In the genomic region with DNA sequence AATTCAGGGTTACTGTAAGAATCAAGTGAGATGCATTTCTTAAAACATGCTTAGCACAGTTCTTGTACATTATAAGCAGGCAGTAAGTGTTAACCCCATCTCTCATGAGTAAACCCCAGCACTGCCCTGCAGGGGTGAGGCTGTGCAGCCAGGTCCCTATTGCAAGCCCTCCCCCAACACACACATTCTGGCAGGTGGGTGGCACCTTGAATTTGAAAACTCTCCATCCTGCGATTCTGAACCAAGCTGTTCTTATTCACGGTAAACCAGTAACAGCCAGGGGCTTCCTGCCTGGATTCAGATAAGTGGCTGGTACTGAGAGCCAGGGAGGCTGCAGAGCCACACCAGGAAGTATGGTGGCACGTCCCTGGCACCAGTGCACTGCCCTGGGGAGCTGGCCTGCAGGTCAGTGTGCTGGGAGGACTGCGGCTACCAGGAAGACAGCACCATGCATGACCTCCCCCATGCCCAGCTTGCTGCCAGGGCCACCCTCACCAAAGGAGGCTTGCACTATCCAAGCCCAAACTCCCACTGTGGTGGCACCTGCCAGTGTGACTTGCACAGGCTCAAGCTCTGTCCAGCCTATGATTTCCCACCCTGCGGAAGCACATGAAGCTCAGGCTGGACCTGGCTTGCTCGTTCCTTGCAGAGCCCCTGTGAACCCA, we compare ENCODE assay signal across 13 cellular contexts.
DNase-seq lines count a peak whose midpoint lies in the region; ATAC-seq, FAIRE-seq and TF ChIP-seq lines count a peak whose summit lies in the region.
"Had no signal": no experiment of that assay in that cellular context is flagged by ENCODE, and none has a peak within 500 bp of the region (broad histone marks: within the 10 kb centered on the region; RNA-seq: fewer than 3 reads in every experiment).

No MANE protein-coding gene starts in this region.

- ATAC-seq in activated T-cell treated with anti-CD3 and anti-CD28 coated beads, Interleukin-2, amount 50 U/mL, for 4 hours, result peak; percentile 5 to 25
- no peak for ATAC-seq in central memory CD8-positive, alpha-beta T cell (replicated peaks; ENCODE audit: extremely low read depth, poor library complexity, severe bottlenecking)
- no peak for ATAC-seq in HG02678 (IDR thresholded peaks at IDR 0.05; ENCODE audit: unreplicated experiment)

- peaks cover 78% of the 10 kb centered on the region for H3K4me1 Mint-ChIP-seq in activated T-cell treated with anti-CD3 and anti-CD28 coated beads, Interleukin-2, amount 50 U/mL, for 4 hours (ENCODE audit: low read depth)
- H3K4me1 Mint-ChIP-seq in central memory CD8-positive, alpha-beta T cell, result peaks cover 70% of the 10 kb centered on the region

- peaks cover 26% of the 10 kb centered on the region for H3K36me3 Mint-ChIP-seq in activated T-cell treated with anti-CD3 and anti-CD28 coated beads, Interleukin-2, amount 50 U/mL, for 4 hours (ENCODE audit: insufficient read depth)
- peaks cover 9% of the 10 kb centered on the region for H3K36me3 Mint-ChIP-seq in central memory CD8-positive, alpha-beta T cell (ENCODE audit: insufficient read depth)
- H3K36me3 Mint-ChIP-seq: memory B cell had no signal

- H3K27me3 ChIP-seq in Loucy (ENCODE audit: insufficient read depth, low read length, poor library complexity, severe bottlenecking) (no peaks in the 10 kb centered on the region), stomach smooth muscle (ENCODE audit: control insufficient read depth in 1 of 2, insufficient read depth in 2 of 2, low read length in 2 of 2) (no peaks in the 10 kb centered on the region)

- peak overlapping the region; percentile 89 for H3K4me3 Mint-ChIP-seq in activated T-cell treated with anti-CD3 and anti-CD28 coated beads, Interleukin-2, amount 50 U/mL, for 4 hours
- peak overlapping the region; percentile 85 for H3K4me3 Mint-ChIP-seq in central memory CD8-positive, alpha-beta T cell
- H3K4me3 Mint-ChIP-seq: H9, memory B cell had no signal

- H3K9ac ChIP-seq in Loucy (ENCODE audit: low read depth, low read length, poor library complexity, severe bottlenecking), result peak overlapping the region; percentile 81
- H3K9ac ChIP-seq in stomach smooth muscle (ENCODE audit: low read length in 2 of 2), result no peak overlapping the region

- peak overlapping the region; percentile 82 for H3K4me2 ChIP-seq in Loucy (ENCODE audit: low read depth, low read length, poor library complexity, severe bottlenecking)

- no peaks in the 10 kb centered on the region for H3F3A ChIP-seq in Loucy (ENCODE audit: low read depth)

- no peak; the same call in 1 of the 2 replicates for TF ChIP-seq CTCF in Loucy (conservative IDR thresholded peaks at IDR 0.05; ENCODE audit: low read length)

- no peak overlapping the region for H2AFZ ChIP-seq in Loucy (ENCODE audit: low read length)

- H3K4me3 ChIP-seq in Loucy (ENCODE audit: low read length, poor library complexity, severe bottlenecking), result peak overlapping the region; percentile 73
- H3K4me3 ChIP-seq in stomach smooth muscle (ENCODE audit: low read length in 2 of 2), result no peak overlapping the region

- H3K36me3 ChIP-seq in Loucy (ENCODE audit: insufficient read depth, low read length) (no peaks in the 10 kb centered on the region), stomach smooth muscle (ENCODE audit: control insufficient read depth in 2 of 2, insufficient read depth in 2 of 2, low read length in 2 of 2) (peaks cover 0 to 13% of the 10 kb centered on the region in 2 donors)

- H3K9me3 Mint-ChIP-seq in activated T-cell treated with anti-CD3 and anti-CD28 coated beads, Interleukin-2, amount 50 U/mL, for 4 hours, result no peaks in the 10 kb centered on the region
- H3K9me3 Mint-ChIP-seq in central memory CD8-positive, alpha-beta T cell, result no peaks in the 10 kb centered on the region

- H3K27me3 Mint-ChIP-seq in activated T-cell treated with anti-CD3 and anti-CD28 coated beads, Interleukin-2, amount 50 U/mL, for 4 hours (ENCODE audit: low read depth), result no peaks in the 10 kb centered on the region
- H3K27me3 Mint-ChIP-seq in central memory CD8-positive, alpha-beta T cell, result no peaks in the 10 kb centered on the region

- FAIRE-seq in GM19239 (lab: Jason Lieb, UNC), result no peak

- H4K20me1 ChIP-seq in Loucy (ENCODE audit: insufficient read depth, low read length, poor library complexity, severe bottlenecking), result no peaks in the 10 kb centered on the region

- peak overlapping the region; percentile 66 for H3K27ac ChIP-seq in stomach smooth muscle (ENCODE audit: low read length)

- H3K9me2 ChIP-seq in Loucy (replicated peaks; ENCODE audit: low read depth, low read length), result no peaks in the 10 kb centered on the region

- H3K79me2 ChIP-seq in Loucy (ENCODE audit: insufficient read depth, low read length), result peaks cover 12% of the 10 kb centered on the region

- H3K9me3 ChIP-seq in Loucy (ENCODE audit: insufficient read depth, low read depth, low read length) (no peaks in the 10 kb centered on the region), stomach smooth muscle (ENCODE audit: control insufficient read depth in 2 of 2, low read length in 2 of 2) (no peaks in the 10 kb centered on the region)

- no peak for DNase-seq in activated T-cell treated with anti-CD3 and anti-CD28 coated beads, Interleukin-2, amount 50 U/mL, for 4 hours
- DNase-seq in activated T-cell treated with anti-CD3 and anti-CD28 coated beads for 4 hours (no peak), AG20443 (ENCODE audit: low spot score) (no peak), GM19239 (ENCODE audit: insufficient read length, low spot score) (no peak)
- no peak for DNase-seq in central memory CD8-positive, alpha-beta T cell (ENCODE audit: low spot score in 2 of 2)
- DNase-seq: activated gamma-delta T cell; H9; NCI-H446; stimulated activated CD8-positive, alpha-beta memory T cell treated with anti-CD3 and anti-CD28 coated beads, Interleukin-4, amount 100 ng/mL, for 48 hours had no signal

- H3K4me1 ChIP-seq in Loucy (ENCODE audit: insufficient read depth, low read length, poor library complexity, severe bottlenecking), result peaks cover 71% of the 10 kb centered on the region
- peaks cover 36% of the 10 kb centered on the region for H3K4me1 ChIP-seq in stomach smooth muscle (ENCODE audit: control insufficient read depth, insufficient read depth, low read length)

- H3K27ac Mint-ChIP-seq in central memory CD8-positive, alpha-beta T cell (ENCODE audit: low read depth), result peak overlapping the region; percentile 94
- H3K27ac Mint-ChIP-seq: H9, memory B cell had no signal

Comparison
In these comparisons a context has a peak if more than half of its experiments do, and no peak if none do; other contexts are left out.
1. ATAC-seq: peak in activated T-cell treated with anti-CD3 and anti-CD28 coated beads, Interleukin-2, amount 50 U/mL, for 4 hours (2 of 2); none in central memory CD8-positive, alpha-beta T cell (single experiment) and HG02678 (single experiment).